Comparison of ENCODE assay signal across 20 cellular contexts in genomic region chr3:63918321-63918720, GRCh38. TPM values are rescaled to one million over a fixed set of nuclear protein-coding genes. Genes with fewer than 3 reads are reported as not detected.
DNase-seq lines count a peak whose midpoint lies in the region; ATAC-seq and TF ChIP-seq lines count a peak whose summit lies in the region.
"Had no signal": no experiment of that assay in that cellular context is flagged by ENCODE, and none has a peak within 500 bp of the region (broad histone marks: within the 10 kb centered on the region; RNA-seq: fewer than 3 reads in every experiment).

No MANE protein-coding gene starts in this region.

- no peak overlapping the region for H3K4me3 Mint-ChIP-seq in activated naive CD4-positive, alpha-beta T cell treated with anti-CD3 and anti-CD28 coated beads, Interleukin-2, amount 10 ng/mL, durations not matched to agents 7 days and 5 days
- H3K4me3 Mint-ChIP-seq in activated naive CD4-positive, alpha-beta T cell treated with anti-CD3 and anti-CD28 coated beads for 36 hours = no peak overlapping the region
- H3K4me3 Mint-ChIP-seq in stimulated activated effector memory CD8-positive, alpha-beta T cell treated with anti-CD3 and anti-CD28 coated beads, Interleukin-12 subunit alpha, Interleukin-12 subunit beta, amount 100 ng/mL, for 72 hours = no peak overlapping the region
- H3K4me3 Mint-ChIP-seq: naive thymus-derived CD4-positive, alpha-beta T cell had no signal

- H3K27me3 Mint-ChIP-seq in activated naive CD4-positive, alpha-beta T cell treated with anti-CD3 and anti-CD28 coated beads, Interleukin-2, amount 10 ng/mL, durations not matched to agents 7 days and 5 days = no peaks in the 10 kb centered on the region
- no peaks in the 10 kb centered on the region for H3K27me3 Mint-ChIP-seq in activated naive CD4-positive, alpha-beta T cell treated with anti-CD3 and anti-CD28 coated beads for 36 hours (ENCODE audit: low read depth)
- H3K27me3 Mint-ChIP-seq: naive thymus-derived CD4-positive, alpha-beta T cell had no signal

- CTCF ChIA-PET in activated naive CD4-positive, alpha-beta T cell treated with anti-CD3 and anti-CD28 coated beads, Interleukin-2, amount 10 ng/mL, durations not matched to agents 7 days and 5 days (lab: Charles Lee) = no interaction called here
- CTCF ChIA-PET in activated naive CD4-positive, alpha-beta T cell treated with anti-CD3 and anti-CD28 coated beads for 36 hours (lab: Charles Lee) = interaction anchor here (0.5 kb wide), 1 partner anchor 64 kb away, joined by 3 read pairs; no protein-coding TSS in a partner anchor

- no peak for TF ChIP-seq CTCF in RWPE2 (IDR thresholded peaks at IDR 0.05; ENCODE audit: poor library complexity, severe bottlenecking)
- TF ChIP-seq CTCF in fibroblast of mammary gland (conservative IDR thresholded peaks at IDR 0.05; ENCODE audit: control insufficient read depth, insufficient read depth, low read depth, low read length) = no peak

- no peak overlapping the region for H3K27ac ChIP-seq in RWPE2 (ENCODE audit: poor library complexity, severe bottlenecking)
- H3K27ac ChIP-seq: colonic mucosa, Peyer's patch had no signal

- H3K4me1 Mint-ChIP-seq in activated naive CD4-positive, alpha-beta T cell treated with anti-CD3 and anti-CD28 coated beads, Interleukin-2, amount 10 ng/mL, durations not matched to agents 7 days and 5 days = peaks cover 28% of the 10 kb centered on the region
- H3K4me1 Mint-ChIP-seq in activated naive CD4-positive, alpha-beta T cell treated with anti-CD3 and anti-CD28 coated beads for 36 hours (ENCODE audit: low read depth) = peaks cover 46% of the 10 kb centered on the region
- H3K4me1 Mint-ChIP-seq in stimulated activated effector memory CD8-positive, alpha-beta T cell treated with anti-CD3 and anti-CD28 coated beads, Interleukin-12 subunit alpha, Interleukin-12 subunit beta, amount 100 ng/mL, for 72 hours = peaks cover 46% of the 10 kb centered on the region

- DNase-seq in activated naive CD4-positive, alpha-beta T cell treated with anti-CD3 and anti-CD28 coated beads, Interleukin-2, amount 10 ng/mL, durations not matched to agents 7 days and 5 days = no peak
- no peak for DNase-seq in activated naive CD4-positive, alpha-beta T cell treated with anti-CD3 and anti-CD28 coated beads for 36 hours
- DNase-seq in RWPE2 (ENCODE audit: low spot score) = no peak
- peak; percentile 67 for DNase-seq in fibroblast of mammary gland (ENCODE audit: low read depth)
- DNase-seq in stimulated activated effector memory CD8-positive, alpha-beta T cell treated with anti-CD3 and anti-CD28 coated beads, Interleukin-12 subunit alpha, Interleukin-12 subunit beta, amount 100 ng/mL, for 72 hours (ENCODE audit: low spot score in 2 of 2) = no peak
- DNase-seq in Right ventricle myocardium superior = no peak
- DNase-seq: activated CD4-positive, alpha-beta T cell treated with anti-CD3 and anti-CD28 coated beads for 1 hour; activated T-cell treated with anti-CD3 and anti-CD28 coated beads, Interleukin-2, amount 50 U/mL, for 1 hour; adrenal gland; colonic mucosa; left ventricle myocardium superior; MG63; naive thymus-derived CD4-positive, alpha-beta T cell; NCI-H748 treated with DMSO at 0.1 percent for 48 hours; Peyer's patch had no signal

- H3K4me1 ChIP-seq in RWPE2 (ENCODE audit: insufficient read depth, poor library complexity, severe bottlenecking) = peaks cover 13% of the 10 kb centered on the region
- H3K4me1 ChIP-seq: colonic mucosa had no signal

- peak overlapping the region; percentile 11 for H3K27ac Mint-ChIP-seq in activated naive CD4-positive, alpha-beta T cell treated with anti-CD3 and anti-CD28 coated beads, Interleukin-2, amount 10 ng/mL, durations not matched to agents 7 days and 5 days
- no peak overlapping the region for H3K27ac Mint-ChIP-seq in activated naive CD4-positive, alpha-beta T cell treated with anti-CD3 and anti-CD28 coated beads for 36 hours
- peak overlapping the region; percentile 27 for H3K27ac Mint-ChIP-seq in stimulated activated effector memory CD8-positive, alpha-beta T cell treated with anti-CD3 and anti-CD28 coated beads, Interleukin-12 subunit alpha, Interleukin-12 subunit beta, amount 100 ng/mL, for 72 hours

- peaks cover 66% of the 10 kb centered on the region for H3K36me3 Mint-ChIP-seq in activated naive CD4-positive, alpha-beta T cell treated with anti-CD3 and anti-CD28 coated beads, Interleukin-2, amount 10 ng/mL, durations not matched to agents 7 days and 5 days
- H3K36me3 Mint-ChIP-seq in activated naive CD4-positive, alpha-beta T cell treated with anti-CD3 and anti-CD28 coated beads for 36 hours (ENCODE audit: low read depth) = peaks cover 51% of the 10 kb centered on the region
- peaks cover 95% of the 10 kb centered on the region for H3K36me3 Mint-ChIP-seq in stimulated activated effector memory CD8-positive, alpha-beta T cell treated with anti-CD3 and anti-CD28 coated beads, Interleukin-12 subunit alpha, Interleukin-12 subunit beta, amount 100 ng/mL, for 72 hours

- no peaks in the 10 kb centered on the region for H3K27me3 ChIP-seq in RWPE2 (ENCODE audit: insufficient read depth, poor library complexity, severe bottlenecking)
- H3K27me3 ChIP-seq: adrenal gland, colonic mucosa, MG63, Peyer's patch had no signal

- H3K9me3 ChIP-seq in RWPE2 (ENCODE audit: severe bottlenecking) = no peaks in the 10 kb centered on the region
- H3K9me3 ChIP-seq: adrenal gland, colonic mucosa, MG63, Peyer's patch had no signal

- H3K4me3 ChIP-seq in RWPE2 (ENCODE audit: severe bottlenecking) = no peak overlapping the region
- H3K4me3 ChIP-seq in fibroblast of mammary gland (ENCODE audit: control insufficient read depth, low read depth, low read length) = no peak overlapping the region
- H3K4me3 ChIP-seq: adrenal gland, colonic mucosa, MG63, Peyer's patch had no signal

- H3K9me3 Mint-ChIP-seq in activated naive CD4-positive, alpha-beta T cell treated with anti-CD3 and anti-CD28 coated beads, Interleukin-2, amount 10 ng/mL, durations not matched to agents 7 days and 5 days = no peaks in the 10 kb centered on the region
- no peaks in the 10 kb centered on the region for H3K9me3 Mint-ChIP-seq in activated naive CD4-positive, alpha-beta T cell treated with anti-CD3 and anti-CD28 coated beads for 36 hours
- H3K9me3 Mint-ChIP-seq in stimulated activated effector memory CD8-positive, alpha-beta T cell treated with anti-CD3 and anti-CD28 coated beads, Interleukin-12 subunit alpha, Interleukin-12 subunit beta, amount 100 ng/mL, for 72 hours = no peaks in the 10 kb centered on the region
- H3K9me3 Mint-ChIP-seq: naive thymus-derived CD4-positive, alpha-beta T cell had no signal

- ATAC-seq in RWPE2 (ENCODE audit: low read depth) (peak; percentile 74), GM21360 (IDR thresholded peaks at IDR 0.05; ENCODE audit: unreplicated experiment) (no peak), Right ventricle myocardium superior (ENCODE audit: poor library complexity) (no peak), HG02938 (IDR thresholded peaks at IDR 0.05; ENCODE audit: unreplicated experiment) (no peak)
- ATAC-seq in stimulated activated effector memory CD8-positive, alpha-beta T cell treated with anti-CD3 and anti-CD28 coated beads, Interleukin-12 subunit alpha, Interleukin-12 subunit beta, amount 100 ng/mL, for 72 hours = no peak
- ATAC-seq: esophagus mucosa; left ventricle myocardium superior; naive thymus-derived CD4-positive, alpha-beta T cell had no signal

- H3K36me3 ChIP-seq in RWPE2 (ENCODE audit: low read depth) = peaks cover 88% of the 10 kb centered on the region
- H3K36me3 ChIP-seq: colonic mucosa had no signal

- intact Hi-C loops in activated naive CD4-positive, alpha-beta T cell treated with anti-CD3 and anti-CD28 coated beads for 36 hours (cut with micrococcal nuclease) = no loop called here
- intact Hi-C loops in Right ventricle myocardium superior (cut with DNase I) = no loop called here

RNA-seq across cellular contexts. Expression of gene SCAANT1, which starts 6.1 kb away (rescaled TPM):
- not detected for total RNA-seq in activated naive CD4-positive, alpha-beta T cell treated with anti-CD3 and anti-CD28 coated beads for 36 hours
- not detected for total RNA-seq in Right ventricle myocardium superior
- total RNA-seq: adrenal gland; colonic mucosa; esophagus mucosa; left ventricle myocardium superior; naive thymus-derived CD4-positive, alpha-beta T cell; Peyer's patch; T-helper 2 cell treated with Interferon-gamma antibody and Interleukin-4, amounts not matched to agents 100 ng/mL and 5 ng/mL, for 36 hours; temporal lobe had no signal

RNA-seq across cellular contexts. Expression of gene ATXN7, which starts 54.7 kb away (rescaled TPM):
- 10 to 100 TPM; 25.5 to 25.8 TPM for total RNA-seq in activated naive CD4-positive, alpha-beta T cell treated with anti-CD3 and anti-CD28 coated beads for 36 hours
- 13.5 TPM for total RNA-seq in Right ventricle myocardium superior

RNA-seq across cellular contexts. Expression of gene THOC7, which starts 54.7 kb away (rescaled TPM):
- total RNA-seq in activated naive CD4-positive, alpha-beta T cell treated with anti-CD3 and anti-CD28 coated beads for 36 hours = 10 to 100 TPM; 72.8 to 77.0 TPM
- 84.9 TPM for total RNA-seq in Right ventricle myocardium superior
